In genomic region chr17:72120878-72121163, GRCh38 we compare ENCODE assay signal across 1 cellular context.
TF ChIP-seq lines count a peak whose summit lies in the region.

SOX9 (plus strand) TSS chr17:72121020; CDS start chr17:72121392, 372 bp downstream.

TF ChIP-seq in HepG2, 621 proteins besides CTCF, POLR2A, EP300 and RAD21 (continued from another document and continues in another):
- peak; percentile 66; the same call in 1 of the 2 replicates for TF ChIP-seq NKX3-1 (CRISPR knock-in tag; IDR thresholded peaks at IDR 0.05)
- TF ChIP-seq RFXAP (CRISPR knock-in tag; IDR thresholded peaks at IDR 0.05; ENCODE audit: borderline replicate concordance): peak; percentile 67; the same call in 1 of the 2 replicates
- TF ChIP-seq ZNF580 (CRISPR knock-in tag; IDR thresholded peaks at IDR 0.05; ENCODE audit: borderline replicate concordance, low read depth): 0 out of 2 replicates have a peak, but pooled peaks have one; percentile 29
- peak; percentile 52; the same call in 1 of the 2 replicates for TF ChIP-seq SIX1 (CRISPR knock-in tag; IDR thresholded peaks at IDR 0.05; ENCODE audit: borderline replicate concordance)
- TF ChIP-seq CBX1 (IDR thresholded peaks at IDR 0.05; ENCODE audit: low read depth): peak; percentile 68
- TF ChIP-seq DNMT3B (CRISPR knock-in tag; conservative IDR thresholded peaks at IDR 0.05): peak; percentile 85; the same call in 1 of the 2 replicates
- TF ChIP-seq IRF2 (CRISPR knock-in tag; IDR thresholded peaks at IDR 0.05): peak; percentile 26; the same call in 1 of the 2 replicates
- TF ChIP-seq POLR2AphosphoS5 (IDR thresholded peaks at IDR 0.05; ENCODE audit: low read depth, low read length): peak; percentile 99
- TF ChIP-seq FLYWCH1 (CRISPR knock-in tag; IDR thresholded peaks at IDR 0.05): no peak
- peak in 1 of 2 experiments; percentile 63; a peak in 1 of 4 replicates for TF ChIP-seq KLF16 (CRISPR knock-in tag; IDR thresholded peaks at IDR 0.05)
- TF ChIP-seq MXD4 (CRISPR knock-in tag; IDR thresholded peaks at IDR 0.05): peak; percentile 19; the same call in 1 of the 2 replicates
- 0 out of 2 replicates have a peak, but pooled peaks have one; percentile 51 for TF ChIP-seq SP140L (CRISPR knock-in tag; IDR thresholded peaks at IDR 0.05; ENCODE audit: borderline replicate concordance)
- TF ChIP-seq PATZ1 (CRISPR knock-in tag; IDR thresholded peaks at IDR 0.05): peak; percentile 33; the same call in 1 of the 2 replicates
- TF ChIP-seq ESRRA (CRISPR knock-in tag; IDR thresholded peaks at IDR 0.05; ENCODE audit: low read depth): no peak
- 0 out of 2 replicates have a peak, but pooled peaks have one; percentile 55 for TF ChIP-seq PBX3 (CRISPR knock-in tag; IDR thresholded peaks at IDR 0.05; ENCODE audit: borderline replicate concordance)
- no peak for TF ChIP-seq ZBTB46 (CRISPR knock-in tag; IDR thresholded peaks at IDR 0.05; ENCODE audit: borderline replicate concordance)
- TF ChIP-seq GFI1 (CRISPR knock-in tag; IDR thresholded peaks at IDR 0.05; ENCODE audit: borderline replicate concordance): peak; percentile 46; the same call in 1 of the 2 replicates
- TF ChIP-seq MYNN (CRISPR knock-in tag; IDR thresholded peaks at IDR 0.05; ENCODE audit: low read depth): peak; percentile 76; the same call in 1 of the 2 replicates
- 0 out of 2 replicates have a peak, but pooled peaks have one; percentile 25 for TF ChIP-seq TOE1 (CRISPR knock-in tag; IDR thresholded peaks at IDR 0.05)
- no peak for TF ChIP-seq GRHL1 (CRISPR knock-in tag; conservative IDR thresholded peaks at IDR 0.05)
- TF ChIP-seq HNF1B (CRISPR knock-in tag; IDR thresholded peaks at IDR 0.05): 0 out of 2 replicates have a peak, but pooled peaks have one; percentile 65
- no peak for TF ChIP-seq ZNF567 (CRISPR knock-in tag; IDR thresholded peaks at IDR 0.05; ENCODE audit: borderline replicate concordance)
- peak; percentile 97 for TF ChIP-seq DR1 (CRISPR knock-in tag; IDR thresholded peaks at IDR 0.05)
- no peak for TF ChIP-seq HIVEP1 (CRISPR knock-in tag; IDR thresholded peaks at IDR 0.05)
- no peak for TF ChIP-seq MATR3 (CRISPR knock-in tag; IDR thresholded peaks at IDR 0.05)
- no peak for TF ChIP-seq ZNF720 (CRISPR knock-in tag; IDR thresholded peaks at IDR 0.05)
- TF ChIP-seq SRY (CRISPR knock-in tag; IDR thresholded peaks at IDR 0.05): 0 out of 2 replicates have a peak, but pooled peaks have one; percentile 18
- TF ChIP-seq ZNF556 (CRISPR knock-in tag; IDR thresholded peaks at IDR 0.05; ENCODE audit: borderline replicate concordance): no peak; the same call in 1 of the 2 replicates
- TF ChIP-seq NFYC (CRISPR knock-in tag; IDR thresholded peaks at IDR 0.05): peak; percentile 84
- peak; percentile 22; the same call in 1 of the 2 replicates for TF ChIP-seq ZNF563 (CRISPR knock-in tag; IDR thresholded peaks at IDR 0.05)
- peak; percentile 76; the same call in 1 of the 2 replicates for TF ChIP-seq TEF (CRISPR knock-in tag; IDR thresholded peaks at IDR 0.05)
- TF ChIP-seq, protein P1, sequence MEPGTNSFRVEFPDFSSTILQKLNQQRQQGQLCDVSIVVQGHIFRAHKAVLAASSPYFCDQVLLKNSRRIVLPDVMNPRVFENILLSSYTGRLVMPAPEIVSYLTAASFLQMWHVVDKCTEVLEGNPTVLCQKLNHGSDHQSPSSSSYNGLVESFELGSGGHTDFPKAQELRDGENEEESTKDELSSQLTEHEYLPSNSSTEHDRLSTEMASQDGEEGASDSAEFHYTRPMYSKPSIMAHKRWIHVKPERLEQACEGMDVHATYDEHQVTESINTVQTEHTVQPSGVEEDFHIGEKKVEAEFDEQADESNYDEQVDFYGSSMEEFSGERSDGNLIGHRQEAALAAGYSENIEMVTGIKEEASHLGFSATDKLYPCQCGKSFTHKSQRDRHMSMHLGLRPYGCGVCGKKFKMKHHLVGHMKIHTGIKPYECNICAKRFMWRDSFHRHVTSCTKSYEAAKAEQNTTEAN (CRISPR knock-in tag; conservative IDR thresholded peaks at IDR 0.05): 0 out of 2 replicates have a peak, but pooled peaks have one; percentile 49
- TF ChIP-seq, protein P2, sequence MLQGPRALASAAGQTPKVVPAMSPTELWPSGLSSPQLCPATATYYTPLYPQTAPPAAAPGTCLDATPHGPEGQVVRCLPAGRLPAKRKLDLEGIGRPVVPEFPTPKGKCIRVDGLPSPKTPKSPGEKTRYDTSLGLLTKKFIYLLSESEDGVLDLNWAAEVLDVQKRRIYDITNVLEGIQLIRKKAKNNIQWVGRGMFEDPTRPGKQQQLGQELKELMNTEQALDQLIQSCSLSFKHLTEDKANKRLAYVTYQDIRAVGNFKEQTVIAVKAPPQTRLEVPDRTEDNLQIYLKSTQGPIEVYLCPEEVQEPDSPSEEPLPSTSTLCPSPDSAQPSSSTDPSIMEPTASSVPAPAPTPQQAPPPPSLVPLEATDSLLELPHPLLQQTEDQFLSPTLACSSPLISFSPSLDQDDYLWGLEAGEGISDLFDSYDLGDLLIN (CRISPR knock-in tag; IDR thresholded peaks at IDR 0.05; ENCODE audit: borderline replicate concordance): 0 out of 2 replicates have a peak, but pooled peaks have one; percentile 16
- 0 out of 2 replicates have a peak, but pooled peaks have one; percentile 69 for TF ChIP-seq ZNF512B (CRISPR knock-in tag; IDR thresholded peaks at IDR 0.05; ENCODE audit: borderline replicate concordance)
- TF ChIP-seq, protein P3, sequence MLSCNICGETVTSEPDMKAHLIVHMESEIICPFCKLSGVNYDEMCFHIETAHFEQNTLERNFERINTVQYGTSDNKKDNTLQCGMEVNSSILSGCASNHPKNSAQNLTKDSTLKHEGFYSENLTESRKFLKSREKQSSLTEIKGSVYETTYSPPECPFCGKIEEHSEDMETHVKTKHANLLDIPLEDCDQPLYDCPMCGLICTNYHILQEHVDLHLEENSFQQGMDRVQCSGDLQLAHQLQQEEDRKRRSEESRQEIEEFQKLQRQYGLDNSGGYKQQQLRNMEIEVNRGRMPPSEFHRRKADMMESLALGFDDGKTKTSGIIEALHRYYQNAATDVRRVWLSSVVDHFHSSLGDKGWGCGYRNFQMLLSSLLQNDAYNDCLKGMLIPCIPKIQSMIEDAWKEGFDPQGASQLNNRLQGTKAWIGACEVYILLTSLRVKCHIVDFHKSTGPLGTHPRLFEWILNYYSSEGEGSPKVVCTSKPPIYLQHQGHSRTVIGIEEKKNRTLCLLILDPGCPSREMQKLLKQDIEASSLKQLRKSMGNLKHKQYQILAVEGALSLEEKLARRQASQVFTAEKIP (CRISPR knock-in tag; IDR thresholded peaks at IDR 0.05; ENCODE audit: borderline replicate concordance): no peak
- no peak for TF ChIP-seq SRSF9 (IDR thresholded peaks at IDR 0.05; ENCODE audit: borderline replicate concordance, insufficient read depth, low read depth, low read length, poor library complexity, severe bottlenecking)
- TF ChIP-seq ZMYM4 (CRISPR knock-in tag; IDR thresholded peaks at IDR 0.05): peak; percentile 82; the same call in 1 of the 2 replicates
- TF ChIP-seq, protein P4, sequence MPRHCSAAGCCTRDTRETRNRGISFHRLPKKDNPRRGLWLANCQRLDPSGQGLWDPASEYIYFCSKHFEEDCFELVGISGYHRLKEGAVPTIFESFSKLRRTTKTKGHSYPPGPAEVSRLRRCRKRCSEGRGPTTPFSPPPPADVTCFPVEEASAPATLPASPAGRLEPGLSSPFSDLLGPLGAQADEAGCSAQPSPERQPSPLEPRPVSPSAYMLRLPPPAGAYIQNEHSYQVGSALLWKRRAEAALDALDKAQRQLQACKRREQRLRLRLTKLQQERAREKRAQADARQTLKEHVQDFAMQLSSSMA (CRISPR knock-in tag; IDR thresholded peaks at IDR 0.05): peak; percentile 13; the same call in 1 of the 2 replicates
